12 cellular contexts compared by ENCODE assay signal in genomic region chr4:37008199-37008598, GRCh38.
DNase-seq lines count a peak whose midpoint lies in the region; ATAC-seq and TF ChIP-seq lines count a peak whose summit lies in the region.
"Had no signal": no experiment of that assay in that cellular context is flagged by ENCODE, and none has a peak within 500 bp of the region (broad histone marks: within the 10 kb centered on the region; RNA-seq: fewer than 3 reads in every experiment).

No MANE protein-coding gene starts in this region.

- ATAC-seq in HG02852 (IDR thresholded peaks at IDR 0.05; ENCODE audit: unreplicated experiment) (no peak), GM21825 (IDR thresholded peaks at IDR 0.05; ENCODE audit: unreplicated experiment) (no peak)
- ATAC-seq: activated CD8-positive, alpha-beta memory T cell treated with anti-CD3 and anti-CD28 coated beads, Interleukin-2, amount 10 ng/mL, durations not matched to agents 7 days and 5 days had no signal

- TF ChIP-seq EP300 in Ishikawa (IDR thresholded peaks at IDR 0.05; ENCODE audit: borderline replicate concordance), result no peak
- TF ChIP-seq EP300 in sigmoid colon (IDR thresholded peaks at IDR 0.05), result no peak

- no peaks in the 10 kb centered on the region for H3K36me3 ChIP-seq in sigmoid colon
- H3K36me3 ChIP-seq: esophagus squamous epithelium, spleen had no signal

- peaks cover 0 to 4% (median 0%) of the 10 kb centered on the region in 4 donors for H3K9me3 ChIP-seq in sigmoid colon
- H3K9me3 ChIP-seq: esophagus squamous epithelium had no signal

- TF ChIP-seq RAD21 in Ishikawa (IDR thresholded peaks at IDR 0.05; ENCODE audit: low read depth), result no peak

- no peak for TF ChIP-seq CTCF in sigmoid colon (IDR thresholded peaks at IDR 0.05)

- intact Hi-C loops in sigmoid colon (cut with DNase I), result no loop called here

- peak overlapping the region in 3 of 4 donors; percentile 27 to 58 (median 49) for H3K27ac ChIP-seq in sigmoid colon
- H3K27ac ChIP-seq: esophagus squamous epithelium, spleen had no signal

- no peak for TF ChIP-seq POLR2A in sigmoid colon (IDR thresholded peaks at IDR 0.05)

- H3K4me3 ChIP-seq in sigmoid colon, result no peak overlapping the region
- H3K4me3 ChIP-seq: esophagus squamous epithelium, spleen had no signal

- H3K27me3 ChIP-seq in sigmoid colon, result no peaks in the 10 kb centered on the region
- H3K27me3 ChIP-seq: esophagus squamous epithelium, spleen had no signal

- DNase-seq in NCI-H774 (lab: John Stamatoyannopoulos, UW) (peak; percentile 75), dermis blood vessel endothelial cell (peak; percentile 10), sigmoid colon (no peak), NCI-H1048 (lab: John Stamatoyannopoulos, UW) (no peak), hypothalamus (lab: John Stamatoyannopoulos, UW) (no peak)
- DNase-seq: activated CD8-positive, alpha-beta memory T cell treated with anti-CD3 and anti-CD28 coated beads, Interleukin-2, amount 10 ng/mL, durations not matched to agents 7 days and 5 days; DMS79 treated with DMSO at 0.1 percent for 48 hours; esophagus squamous epithelium; spleen had no signal

- 3 to 49% methylated on average over 2 of the region's 2 CpGs for WGBS in sigmoid colon, 2 donors

- peaks cover 0 to 11% (median 5%) of the 10 kb centered on the region in 4 donors for H3K4me1 ChIP-seq in sigmoid colon
- H3K4me1 ChIP-seq: esophagus squamous epithelium, spleen had no signal

TF ChIP-seq in Ishikawa, 13 proteins besides CTCF, POLR2A, EP300 and RAD21:
- TF ChIP-seq USF1 (IDR thresholded peaks at IDR 0.05), result no peak
- 0 out of 2 replicates have a peak, but pooled peaks have one; percentile 35 for TF ChIP-seq NFIC (IDR thresholded peaks at IDR 0.05)

Comparison
In these comparisons a context has a peak if more than half of its experiments do, and no peak if none do; other contexts are left out.
1. DNase-seq: peak in NCI-H774 (single experiment) and dermis blood vessel endothelial cell (single experiment); none in sigmoid colon (single experiment), NCI-H1048 (single experiment) and hypothalamus (0 of 51).